Comparison of ENCODE assay signal across 9 cellular contexts in the genomic region with DNA sequence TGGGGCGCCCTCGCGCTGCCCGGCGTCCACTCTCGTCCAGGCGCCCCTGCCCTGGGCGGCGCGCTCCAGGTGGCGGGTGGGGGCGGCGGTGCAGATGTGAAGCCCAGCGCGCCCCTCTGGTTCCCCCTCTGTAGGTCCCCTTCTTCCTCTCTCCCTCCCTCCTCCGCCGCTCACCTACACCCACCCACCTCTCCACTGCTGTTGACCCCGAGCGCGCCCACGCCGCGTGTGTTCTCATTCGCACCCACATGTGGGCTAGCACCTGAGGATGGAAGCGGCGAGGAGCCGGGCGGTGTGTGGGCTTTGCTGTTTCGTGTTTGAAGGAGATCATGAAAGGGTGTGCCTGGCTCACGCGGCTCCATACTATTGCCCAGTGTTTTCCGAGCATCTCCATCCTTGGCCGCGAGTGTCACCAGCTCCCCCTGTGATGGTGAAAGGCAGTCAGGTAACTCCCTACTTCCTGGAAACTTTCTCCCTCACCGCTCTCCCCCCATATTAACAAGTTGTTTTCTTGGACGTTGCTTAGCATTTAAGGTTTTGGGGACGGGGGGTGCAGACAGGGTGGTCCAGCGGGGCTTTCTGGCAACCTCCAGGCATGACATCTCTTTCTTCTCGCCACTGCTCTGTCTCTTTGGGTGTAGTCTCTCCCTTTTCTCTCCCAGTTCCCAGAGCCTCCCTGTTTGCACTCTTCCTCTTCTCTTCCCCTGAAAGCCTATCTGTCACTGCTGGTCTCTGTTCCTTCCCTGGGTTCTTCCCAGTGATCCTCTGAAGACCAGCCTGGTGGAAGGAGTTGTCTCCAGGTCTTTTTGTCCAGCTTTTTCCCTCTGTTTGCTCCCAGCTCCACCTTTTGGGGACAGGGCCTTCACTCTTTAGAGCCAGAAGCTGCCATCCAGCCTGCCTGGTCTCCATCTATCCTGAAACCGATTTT. TPM values are rescaled to one million over a fixed set of nuclear protein-coding genes. Genes with fewer than 3 reads are reported as not detected.
DNase-seq lines count a peak whose midpoint lies in the region; ATAC-seq, FAIRE-seq and TF ChIP-seq lines count a peak whose summit lies in the region.
"Had no signal": no experiment of that assay in that cellular context is flagged by ENCODE, and none has a peak within 500 bp of the region (broad histone marks: within the 10 kb centered on the region; RNA-seq: fewer than 3 reads in every experiment).

No MANE protein-coding gene starts in this region.

- no peak overlapping the region for H2AFZ ChIP-seq in fibroblast of lung (ENCODE audit: low read length)

- no peaks in the 10 kb centered on the region for H3K9me3 ChIP-seq in ES-I3 (ENCODE audit: control insufficient read depth, insufficient read depth, low read length)
- H3K9me3 ChIP-seq in NT2/D1 (ENCODE audit: insufficient read depth, low read length), result no peaks in the 10 kb centered on the region
- H3K9me3 ChIP-seq in fibroblast of lung (ENCODE audit: control insufficient read depth, insufficient read depth, low read depth, low read length), result no peaks in the 10 kb centered on the region
- no peaks in the 10 kb centered on the region for H3K9me3 ChIP-seq in psoas muscle

- H4K20me1 ChIP-seq in fibroblast of lung (ENCODE audit: control insufficient read depth, extremely low read depth, insufficient read depth, low read length), result no peaks in the 10 kb centered on the region

- no peak for FAIRE-seq in frontal cortex (lab: Jason Lieb, UNC)

- no peak for DNase-seq in NT2/D1 (ENCODE audit: low read depth, low spot score)
- no peak for DNase-seq in fibroblast of lung (ENCODE audit: low read depth in 2 of 2)
- no peak for DNase-seq in psoas muscle
- DNase-seq in frontal cortex (ENCODE audit: low spot score in 2 of 2), result no peak
- no peak for DNase-seq in OCI-M1 (lab: John Stamatoyannopoulos, UW)
- no peak for DNase-seq in KBM-7

- H3K4me1 ChIP-seq in ES-I3 (ENCODE audit: insufficient read depth, low read length), result peaks cover 7% of the 10 kb centered on the region; the same call in 1 of the 2 replicates
- H3K4me1 ChIP-seq in NT2/D1 (ENCODE audit: insufficient read depth, insufficient read length), result peaks cover 23% of the 10 kb centered on the region
- H3K4me1 ChIP-seq in fibroblast of lung (ENCODE audit: control insufficient read depth, extremely low read depth, insufficient read depth, low read length), result peaks cover 4% of the 10 kb centered on the region
- H3K4me1 ChIP-seq in psoas muscle, result no peaks in the 10 kb centered on the region

- TF ChIP-seq CTCF in fibroblast of lung (conservative IDR thresholded peaks at IDR 0.05 in 1 of 2, IDR thresholded peaks at IDR 0.05 in 1 of 2; ENCODE audit: low read depth in 1 of 2, low read length in 2 of 2) (no peak), psoas muscle (IDR thresholded peaks at IDR 0.05) (no peak)

- H3K79me2 ChIP-seq in fibroblast of lung (ENCODE audit: control insufficient read depth, insufficient read depth, low read length), result peaks cover 14% of the 10 kb centered on the region

- H3K27me3 ChIP-seq in NT2/D1 (ENCODE audit: insufficient read depth, insufficient read length) (peaks cover 66% of the 10 kb centered on the region), fibroblast of lung (ENCODE audit: control insufficient read depth, insufficient read depth, low read length) (peaks cover 6% of the 10 kb centered on the region), psoas muscle (ENCODE audit: insufficient read depth in 3 of 3, low read length in 2 of 3) (peaks cover 10 to 66% (median 25%) of the 10 kb centered on the region in 3 donors)

- 6 to 8% (median 6%) methylated on average over 31 to 40 of the region's 40 CpGs for WGBS in psoas muscle, 3 donors

- H3K36me3 ChIP-seq in ES-I3 (ENCODE audit: insufficient read depth, low read length), result no peaks in the 10 kb centered on the region
- no peaks in the 10 kb centered on the region for H3K36me3 ChIP-seq in NT2/D1 (ENCODE audit: insufficient read depth, insufficient read length, low read length)
- H3K36me3 ChIP-seq in fibroblast of lung (ENCODE audit: control insufficient read depth, insufficient read depth, low read length), result no peaks in the 10 kb centered on the region
- H3K36me3 ChIP-seq in psoas muscle (ENCODE audit: insufficient read depth in 1 of 2, low read depth in 1 of 2), result no peaks in the 10 kb centered on the region

- peak overlapping the region; percentile 49 for H3K4me3 ChIP-seq in NT2/D1 (ENCODE audit: insufficient read length, low read depth)
- peak overlapping the region; percentile 45 to 96 (median 76) for H3K4me3 ChIP-seq in fibroblast of lung (replicated peaks in 1 of 4; ENCODE audit: control extremely low read depth in 1 of 4, insufficient read depth in 1 of 4, low read depth in 3 of 4, low read length in 4 of 4)
- H3K4me3 ChIP-seq in psoas muscle, result peak overlapping the region; percentile 70

- H3K9ac ChIP-seq in ES-I3 (ENCODE audit: low read depth, low read length) (peak overlapping the region; percentile 73), NT2/D1 (ENCODE audit: insufficient read length, low read depth) (peak overlapping the region; percentile 65), fibroblast of lung (ENCODE audit: insufficient read depth, low read length) (peak overlapping the region; percentile 67)

- in situ Hi-C loops in KBM-7 (cut with MboI; ENCODE audit: low pct_unique_long_range_greater_than_20kb, low sequenced_read_pairs), result loop anchor here (25.0 kb wide), 1 partner anchor 533 kb away; no protein-coding TSS in a partner anchor

- no peak for ATAC-seq in psoas muscle
- ATAC-seq in HG03432 (IDR thresholded peaks at IDR 0.05; ENCODE audit: unreplicated experiment), result no peak
- ATAC-seq: Panc1 had no signal

- intact Hi-C loops in psoas muscle (cut with DNase I), result loop anchor here (5.0 to 10.0 kb wide), 3 partner anchors 230 to 528 kb away; no protein-coding TSS in a partner anchor

- no peak overlapping the region for H3K27ac ChIP-seq in fibroblast of lung (ENCODE audit: insufficient read depth, low read length)
- H3K27ac ChIP-seq in psoas muscle, result no peak overlapping the region

- peak overlapping the region; percentile 92 for H3K4me2 ChIP-seq in fibroblast of lung (ENCODE audit: extremely low read depth, insufficient read depth, low read length)

RNA-seq across cellular contexts. Expression of a gene that starts 1.6 kb away (rescaled TPM):
- total RNA-seq in fibroblast of lung (7.4 and 11.4 TPM in 2 replicates), psoas muscle (1 to 10 TPM in 3 of 4 donors, under 1 TPM in 1; 0.95 to 2.9 (median 1.3) TPM), frontal cortex (20.0 TPM)
- polyA plus RNA-seq in fibroblast of lung (5.4 and 7.6 TPM in 2 replicates), psoas muscle (under 1 TPM; 0.26 to 0.48 (median 0.46) TPM)
- 3.8 and 7.7 TPM in 2 replicates for polyA plus RNA-seq in fibroblast of lung (2012)
- 27.0 and 44.8 TPM in 2 replicates for polyA minus RNA-seq in fibroblast of lung (ENCODE audit: low replicate concordance)

RNA-seq across cellular contexts. Expression of a gene that starts 50.1 kb away (rescaled TPM):
- total RNA-seq in fibroblast of lung (10.4 and 11.3 TPM in 2 replicates), psoas muscle (10 to 100 TPM in 1 of 4 donors, 1 to 10 TPM in 3; 8.7 to 13.8 (median 9.9) TPM), frontal cortex (6.1 TPM)
- polyA plus RNA-seq in fibroblast of lung (19.4 and 24.0 TPM in 2 replicates), psoas muscle (10 to 100 TPM in 1 of 3 donors, 1 to 10 TPM in 2; 1.7 to 13.0 (median 8.4) TPM)
- polyA plus RNA-seq in fibroblast of lung (2012), result 9.6 and 12.5 TPM in 2 replicates
- 12.9 and 22.3 TPM in 2 replicates for polyA minus RNA-seq in fibroblast of lung (ENCODE audit: low replicate concordance)
